8 cellular contexts compared by ENCODE assay signal in the genomic region with DNA sequence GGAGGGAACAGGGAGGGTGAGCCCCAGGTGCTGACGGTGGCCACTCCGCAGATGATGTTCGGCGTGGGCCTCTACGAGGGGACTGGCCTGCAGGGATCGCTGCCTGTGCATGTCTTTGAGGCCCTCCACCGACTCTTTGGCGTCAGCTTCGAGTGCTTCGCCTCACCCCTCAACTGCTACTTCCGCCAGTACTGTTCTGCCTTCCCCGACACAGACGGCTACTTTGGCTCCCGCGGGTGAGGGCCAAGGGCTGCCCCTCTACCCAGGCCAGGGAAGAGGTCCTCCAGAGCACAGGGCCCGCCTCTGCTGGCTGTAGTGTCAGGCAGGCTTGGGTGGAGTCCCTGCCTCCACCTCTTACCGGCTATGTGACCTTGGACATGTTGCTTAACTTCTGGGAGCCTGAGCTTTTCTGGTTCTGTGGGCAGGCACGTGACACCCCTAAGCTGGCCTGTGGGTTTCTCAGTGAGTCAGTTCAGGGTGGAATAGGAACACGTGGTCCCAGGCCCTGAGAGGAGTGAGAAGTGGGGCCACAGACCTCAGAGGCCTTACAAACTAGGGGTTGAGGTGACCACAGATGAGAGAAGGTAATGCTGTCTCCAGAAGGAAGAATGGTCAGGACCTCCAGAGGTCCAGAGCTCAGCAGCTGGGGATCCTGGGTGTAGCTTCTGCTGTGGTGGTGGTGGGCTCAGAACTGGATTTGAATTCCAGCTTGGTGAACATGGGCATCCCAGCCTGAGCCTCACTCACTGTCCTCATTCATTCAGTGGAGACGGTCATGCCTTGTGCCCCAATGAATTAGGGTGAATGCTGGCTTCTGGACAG. TPM values are rescaled to one million over a fixed set of nuclear protein-coding genes. Genes with fewer than 3 reads are reported as not detected.
DNase-seq lines count a peak whose midpoint lies in the region; ATAC-seq and TF ChIP-seq lines count a peak whose summit lies in the region.

No MANE protein-coding gene starts in this region.

- H3K27ac Mint-ChIP-seq in type B pancreatic cell = no peak overlapping the region

- ATAC-seq in HG03175 (IDR thresholded peaks at IDR 0.05; ENCODE audit: unreplicated experiment) (no peak), GM18858 (IDR thresholded peaks at IDR 0.05; ENCODE audit: unreplicated experiment) (no peak)

- intact Hi-C loops in testis (cut with DNase I; ENCODE audit: low total_unique reads) = no loop called here

- H3K4me3 ChIP-seq in testis = no peak overlapping the region

- no peaks in the 10 kb centered on the region for H3K27me3 Mint-ChIP-seq in type B pancreatic cell

- H3K4me3 Mint-ChIP-seq in type B pancreatic cell = no peak overlapping the region

- peaks cover 5% of the 10 kb centered on the region for H3K36me3 Mint-ChIP-seq in type B pancreatic cell

- no peaks in the 10 kb centered on the region for H3K4me1 Mint-ChIP-seq in type B pancreatic cell (ENCODE audit: unreplicated experiment)

- no peak for TF ChIP-seq POLR2A in testis (IDR thresholded peaks at IDR 0.05)

- DNase-seq in activated T-cell treated with anti-CD3 and anti-CD28 coated beads for 1 hour (ENCODE audit: low read depth) (peak; percentile 25), testis (peak; percentile 95), type B pancreatic cell (ENCODE audit: extremely low spot score, unreplicated experiment) (no peak)
- no peak for DNase-seq in activated T-cell treated with anti-CD3 and anti-CD28 coated beads, Interleukin-2, amount 50 U/mL, for 1 hour
- peak; percentile 28 for DNase-seq in activated effector memory CD4-positive, alpha-beta T cell treated with Interleukin-2 at 50 U/mL for 16 hours

- H3K27ac ChIP-seq in layer of hippocampus (ENCODE audit: low read depth, low read length) (peak overlapping the region; percentile 25), testis (peak overlapping the region; percentile 76 to 83)

- H3K4me1 ChIP-seq in testis = peaks cover 18% of the 10 kb centered on the region

- TF ChIP-seq CTCF in testis (IDR thresholded peaks at IDR 0.05) (no peak), type B pancreatic cell (conservative IDR thresholded peaks at IDR 0.05) (no peak)

- H3K27me3 ChIP-seq in layer of hippocampus (ENCODE audit: control insufficient read depth, insufficient read depth, low read length) (no peaks in the 10 kb centered on the region), testis (no peaks in the 10 kb centered on the region)

- no peaks in the 10 kb centered on the region for H3K9me3 ChIP-seq in testis

- H3K36me3 ChIP-seq in testis (ENCODE audit: low read depth, missing control alignments) = no peaks in the 10 kb centered on the region

- no peaks in the 10 kb centered on the region for H3K9me3 Mint-ChIP-seq in type B pancreatic cell

- WGBS in testis, 2 donors = 52 to 57% methylated on average over 13 to 20 of the region's 20 CpGs

RNA-seq across cellular contexts. Expression of a gene that starts 11.9 kb away (rescaled TPM):
- total RNA-seq in testis = 10 to 100 TPM; 39.4 to 48.7 TPM
- polyA plus RNA-seq in testis (ENCODE audit: insufficient read depth, low read depth, low replicate concordance) = 39.3 TPM
- total RNA-seq in type B pancreatic cell (ENCODE audit: low replicate concordance) = 35.0 and 37.6 TPM in 2 replicates

RNA-seq across cellular contexts. Expression of a gene that starts 25.6 kb away (rescaled TPM):
- 10 to 100 TPM; 50.5 to 53.5 TPM for total RNA-seq in testis
- 25.3 TPM for polyA plus RNA-seq in testis (ENCODE audit: insufficient read depth, low read depth, low replicate concordance)
- 19.9 and 23.6 TPM in 2 replicates for total RNA-seq in type B pancreatic cell (ENCODE audit: low replicate concordance)

RNA-seq across cellular contexts. Expression of a gene that starts 34.4 kb away (rescaled TPM):
- total RNA-seq in testis (10 to 100 TPM; 53.3 to 80.0 TPM), type B pancreatic cell (ENCODE audit: low replicate concordance) (40.7 and 96.5 TPM in 2 replicates)
- 105 TPM for polyA plus RNA-seq in testis (ENCODE audit: insufficient read depth, low read depth, low replicate concordance)

RNA-seq across cellular contexts. Expression of a gene that starts 55.2 kb away (rescaled TPM):
- total RNA-seq in testis (100 to 1,000 TPM; 112 to 223 TPM), type B pancreatic cell (ENCODE audit: low replicate concordance) (142 and 174 TPM in 2 replicates)
- 103 TPM for polyA plus RNA-seq in testis (ENCODE audit: insufficient read depth, low read depth, low replicate concordance)

RNA-seq across cellular contexts. Expression of a gene that starts 55.4 kb away (rescaled TPM):
- total RNA-seq in testis (1 to 10 TPM; 7.0 to 9.1 TPM), type B pancreatic cell (ENCODE audit: low replicate concordance) (6.4 TPM in 2 replicates)
- 1.9 TPM for polyA plus RNA-seq in testis (ENCODE audit: insufficient read depth, low read depth, low replicate concordance)

Comparison
In these comparisons a context has a peak if more than half of its experiments do, and no peak if none do; other contexts are left out.
1. DNase-seq: peak in activated T-cell treated with anti-CD3 and anti-CD28 coated beads for 1 hour (single experiment), activated effector memory CD4-positive, alpha-beta T cell treated with Interleukin-2 at 50 U/mL for 16 hours (single experiment) and testis (single experiment); none in activated T-cell treated with anti-CD3 and anti-CD28 coated beads, Interleukin-2, amount 50 U/mL, for 1 hour (single experiment) and type B pancreatic cell (single experiment).